ENCODE assay signal across 13 cellular contexts in genomic region chr3:32577174-32577573, GRCh38. TPM values are rescaled to one million over a fixed set of nuclear protein-coding genes. Genes with fewer than 3 reads are reported as not detected.
A peak's percentile ranks its signal among the peaks of the same experiment; 100 is the strongest.
DNase-seq lines count a peak whose midpoint lies in the region; ATAC-seq and TF ChIP-seq lines count a peak whose summit lies in the region.
"Had no signal": no experiment of that assay in that cellular context is flagged by ENCODE, and none has a peak within 500 bp of the region (broad histone marks: within the 10 kb centered on the region; RNA-seq: fewer than 3 reads in every experiment).

No MANE protein-coding gene starts in this region.

- no peak for TF ChIP-seq CTCF in GM06990 (IDR thresholded peaks at IDR 0.05; ENCODE audit: insufficient read depth, low read length, poor library complexity, severe bottlenecking)
- no peak for TF ChIP-seq CTCF in smooth muscle cell (IDR thresholded peaks at IDR 0.05; ENCODE audit: borderline replicate concordance, insufficient read depth, poor library complexity, severe bottlenecking)
- TF ChIP-seq CTCF in WERI-Rb-1 (IDR thresholded peaks at IDR 0.05; ENCODE audit: low read depth, low read length): no peak

- H3K27ac ChIP-seq in SJSA1 (peak overlapping the region; percentile 17; the same call in 1 of the 2 replicates), smooth muscle cell (ENCODE audit: low read depth) (peak overlapping the region; percentile 50), WERI-Rb-1 (no peak overlapping the region)
- H3K27ac ChIP-seq: VCaP had no signal

- H3K9me3 ChIP-seq in SJSA1 (replicated peaks) (no peaks in the 10 kb centered on the region), smooth muscle cell (replicated peaks; ENCODE audit: low read depth) (no peaks in the 10 kb centered on the region), HAP-1 (no peaks in the 10 kb centered on the region), WERI-Rb-1 (ENCODE audit: severe bottlenecking) (no peaks in the 10 kb centered on the region)
- H3K9me3 ChIP-seq: esophagus muscularis mucosa, prostate gland had no signal

- H3K4me2 ChIP-seq in smooth muscle cell: peak overlapping the region; percentile 80

- WGBS in smooth muscle cell (ENCODE audit: low lambda C conversion rate): 81% methylated on average over 2 of the region's 2 CpGs

- H3K4me3 ChIP-seq in GM06990 (replicated peaks; ENCODE audit: low read depth, low read length): 0 out of 2 replicates have a peak overlapping the region, but pooled peaks have one; percentile 7
- H3K4me3 ChIP-seq in SJSA1: no peak overlapping the region
- no peak overlapping the region for H3K4me3 ChIP-seq in smooth muscle cell
- no peak overlapping the region for H3K4me3 ChIP-seq in HAP-1
- H3K4me3 ChIP-seq in WERI-Rb-1 (ENCODE audit: low read depth, low read length): no peak overlapping the region
- H3K4me3 ChIP-seq: prostate gland had no signal

- peak; percentile 80 for ATAC-seq in Right ventricle myocardium superior (ENCODE audit: poor library complexity)
- ATAC-seq: HCT116 had no signal

- no peaks in the 10 kb centered on the region for H3K79me2 ChIP-seq in smooth muscle cell (ENCODE audit: low read depth)

- intact Hi-C loops in Right ventricle myocardium superior (cut with DNase I): no loop called here

- no peaks in the 10 kb centered on the region for H3K36me3 ChIP-seq in GM06990 (ENCODE audit: control insufficient read depth, insufficient read depth, low read length)
- H3K36me3 ChIP-seq in SJSA1: no peaks in the 10 kb centered on the region
- no peaks in the 10 kb centered on the region for H3K36me3 ChIP-seq in smooth muscle cell (ENCODE audit: low read depth)
- no peaks in the 10 kb centered on the region for H3K36me3 ChIP-seq in HAP-1 (replicated peaks)
- H3K36me3 ChIP-seq in WERI-Rb-1: no peaks in the 10 kb centered on the region
- H3K36me3 ChIP-seq: esophagus muscularis mucosa, prostate gland had no signal

- H3F3A ChIP-seq in smooth muscle cell (ENCODE audit: low read depth): peaks cover 6% of the 10 kb centered on the region

- H3K27me3 ChIP-seq in GM06990 (replicated peaks; ENCODE audit: control insufficient read depth, insufficient read depth, low read length) (no peaks in the 10 kb centered on the region), SJSA1 (replicated peaks) (no peaks in the 10 kb centered on the region), smooth muscle cell (ENCODE audit: low read depth) (no peaks in the 10 kb centered on the region), HAP-1 (ENCODE audit: low read depth) (no peaks in the 10 kb centered on the region), WERI-Rb-1 (ENCODE audit: insufficient read depth, low read depth, severe bottlenecking) (no peaks in the 10 kb centered on the region)
- H3K27me3 ChIP-seq: esophagus muscularis mucosa had no signal

- DNase-seq in GM06990 (ENCODE audit: extremely low read depth, insufficient read length): no peak
- no peak for DNase-seq in SJSA1 (ENCODE audit: low read depth in 1 of 2, low spot score in 2 of 2)
- DNase-seq in Right ventricle myocardium superior: no peak
- DNase-seq in smooth muscle cell (lab: John Stamatoyannopoulos, UW; ENCODE audit: unreplicated experiment): no peak
- no peak for DNase-seq in HAP-1 (ENCODE audit: low spot score in 2 of 2)
- DNase-seq in WERI-Rb-1: no peak
- DNase-seq in NCI-H524 treated with DMSO at 0.1 percent for 48 hours (lab: John Stamatoyannopoulos, UW): no peak
- DNase-seq in KG1 (lab: John Stamatoyannopoulos, UW): no peak
- DNase-seq: activated T-cell treated with anti-CD3 and anti-CD28 coated beads, Interleukin-2, amount 50 U/mL, for 4 hours had no signal

- H4K20me1 ChIP-seq in smooth muscle cell (ENCODE audit: low read depth): no peaks in the 10 kb centered on the region

- in situ Hi-C loops in HAP-1 (cut with MboI; ENCODE audit: low sequenced_read_pairs): no loop called here

- H2AFZ ChIP-seq in smooth muscle cell (ENCODE audit: low read depth): peak overlapping the region; percentile 69

- no peak overlapping the region for H3K9ac ChIP-seq in smooth muscle cell (ENCODE audit: low read depth)

- H3K4me1 ChIP-seq in SJSA1 (replicated peaks): peaks cover 21% of the 10 kb centered on the region
- H3K4me1 ChIP-seq in smooth muscle cell (ENCODE audit: low read depth): no peaks in the 10 kb centered on the region
- peaks cover 5% of the 10 kb centered on the region; the same call in 1 of the 2 replicates for H3K4me1 ChIP-seq in HAP-1
- H3K4me1 ChIP-seq: prostate gland had no signal

RNA-seq across cellular contexts. Expression of gene DYNC1LI1, which starts 6.5 kb away (rescaled TPM):
- 48.1 and 67.0 TPM in 2 replicates for total RNA-seq in SJSA1 (2014; rRNA removed; shearing (Covaris generic))
- total RNA-seq in Right ventricle myocardium superior (50.9 TPM), smooth muscle cell (49.9 and 72.6 TPM in 2 replicates)
- polyA plus RNA-seq in smooth muscle cell: 26.5 and 31.0 TPM in 2 replicates
